Comparison of ENCODE assay signal across 8 cellular contexts in genomic region chr1:24503003-24503751, GRCh38. TPM values are rescaled to one million over a fixed set of nuclear protein-coding genes. Genes with fewer than 3 reads are reported as not detected.
DNase-seq lines count a peak whose midpoint lies in the region; ATAC-seq and TF ChIP-seq lines count a peak whose summit lies in the region.

No MANE protein-coding gene starts in this region.

- peak overlapping the region; percentile 94 for H3K4me3 Mint-ChIP-seq in central memory CD8-positive, alpha-beta T cell

- H3K36me3 ChIP-seq in upper lobe of right lung, result no peaks in the 10 kb centered on the region

- H3K9me3 Mint-ChIP-seq in central memory CD8-positive, alpha-beta T cell, result no peaks in the 10 kb centered on the region

- DNase-seq in NCI-H345 treated with DMSO at 0.1 percent for 48 hours (lab: John Stamatoyannopoulos, UW; ENCODE audit: unreplicated experiment) (peak; percentile 52), medulla oblongata (ENCODE audit: extremely low spot score) (peak; percentile 16), upper lobe of right lung (no peak), epidermal melanocyte (ENCODE audit: insufficient read length, low spot score) (no peak), DMS153 (lab: John Stamatoyannopoulos, UW) (no peak), NCI-H82 (lab: John Stamatoyannopoulos, UW) (no peak)
- peak in 1 of 2 donors; percentile 14 for DNase-seq in central memory CD8-positive, alpha-beta T cell (ENCODE audit: low spot score in 2 of 2)

- H3K27ac ChIP-seq in upper lobe of right lung, result peak overlapping the region; percentile 90

- TF ChIP-seq CTCF in upper lobe of right lung (IDR thresholded peaks at IDR 0.05), result no peak

- peaks cover 74% of the 10 kb centered on the region for H3K4me1 Mint-ChIP-seq in central memory CD8-positive, alpha-beta T cell

- H3K4me1 ChIP-seq in upper lobe of right lung, result peaks cover 13% of the 10 kb centered on the region

- no peaks in the 10 kb centered on the region for H3K27me3 ChIP-seq in upper lobe of right lung

- intact Hi-C loops in upper lobe of right lung (cut with DNase I), result no loop called here

- no peaks in the 10 kb centered on the region for H3K9me3 ChIP-seq in upper lobe of right lung

- peaks cover 37% of the 10 kb centered on the region for H3K36me3 Mint-ChIP-seq in central memory CD8-positive, alpha-beta T cell (ENCODE audit: insufficient read depth)

- peak; percentile 34 for ATAC-seq in GM21529 (IDR thresholded peaks at IDR 0.05; ENCODE audit: unreplicated experiment)
- ATAC-seq in central memory CD8-positive, alpha-beta T cell (replicated peaks; ENCODE audit: extremely low read depth, poor library complexity, severe bottlenecking), result peak; percentile 8
- ATAC-seq in upper lobe of right lung, result no peak

- peak overlapping the region; percentile 76 for H3K4me3 ChIP-seq in upper lobe of right lung

- H3K27ac Mint-ChIP-seq in central memory CD8-positive, alpha-beta T cell (ENCODE audit: low read depth), result peak overlapping the region; percentile 93

- no peaks in the 10 kb centered on the region for H3K27me3 Mint-ChIP-seq in central memory CD8-positive, alpha-beta T cell

RNA-seq across cellular contexts. Expression of gene RCAN3, which starts 0.5 kb away (rescaled TPM):
- total RNA-seq in upper lobe of right lung, result 11.3 TPM

RNA-seq across cellular contexts. Expression of gene NCMAP, which starts 52.7 kb away (rescaled TPM):
- total RNA-seq in upper lobe of right lung, result 10.7 TPM

Comparison
In these comparisons a context has a peak if more than half of its experiments do, and no peak if none do; other contexts are left out.
1. DNase-seq: peak in NCI-H345 treated with DMSO at 0.1 percent for 48 hours (single experiment) and medulla oblongata (single experiment); none in upper lobe of right lung (single experiment), epidermal melanocyte (single experiment), DMS153 (single experiment) and NCI-H82 (single experiment).